In the genomic region with DNA sequence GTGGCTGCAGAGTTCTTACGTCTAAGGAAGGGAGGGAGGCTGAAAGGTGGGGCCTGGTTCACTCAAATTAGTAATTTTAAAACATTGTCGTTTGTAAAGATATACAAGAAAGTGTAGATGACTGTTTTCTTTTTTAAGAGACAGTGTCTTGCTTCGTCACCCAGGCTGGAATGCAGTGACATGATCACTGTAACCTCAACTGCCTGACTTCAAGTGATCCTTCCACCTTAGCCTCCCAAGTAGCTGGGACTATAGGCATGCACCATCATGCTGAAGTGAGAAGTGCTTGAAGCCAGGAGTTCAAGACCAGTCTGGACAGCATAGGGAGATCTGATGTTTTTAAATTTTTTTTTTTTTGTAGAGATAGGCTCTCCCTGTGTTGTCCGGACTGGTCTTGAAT, we compare ENCODE assay signal across 1 cellular context.
TF ChIP-seq lines count a peak whose summit lies in the region.

No MANE protein-coding gene starts in this region.

TF ChIP-seq in GM23338, 12 proteins besides CTCF, POLR2A, EP300 and RAD21 (continued from another document):
- TF ChIP-seq, protein P1, sequence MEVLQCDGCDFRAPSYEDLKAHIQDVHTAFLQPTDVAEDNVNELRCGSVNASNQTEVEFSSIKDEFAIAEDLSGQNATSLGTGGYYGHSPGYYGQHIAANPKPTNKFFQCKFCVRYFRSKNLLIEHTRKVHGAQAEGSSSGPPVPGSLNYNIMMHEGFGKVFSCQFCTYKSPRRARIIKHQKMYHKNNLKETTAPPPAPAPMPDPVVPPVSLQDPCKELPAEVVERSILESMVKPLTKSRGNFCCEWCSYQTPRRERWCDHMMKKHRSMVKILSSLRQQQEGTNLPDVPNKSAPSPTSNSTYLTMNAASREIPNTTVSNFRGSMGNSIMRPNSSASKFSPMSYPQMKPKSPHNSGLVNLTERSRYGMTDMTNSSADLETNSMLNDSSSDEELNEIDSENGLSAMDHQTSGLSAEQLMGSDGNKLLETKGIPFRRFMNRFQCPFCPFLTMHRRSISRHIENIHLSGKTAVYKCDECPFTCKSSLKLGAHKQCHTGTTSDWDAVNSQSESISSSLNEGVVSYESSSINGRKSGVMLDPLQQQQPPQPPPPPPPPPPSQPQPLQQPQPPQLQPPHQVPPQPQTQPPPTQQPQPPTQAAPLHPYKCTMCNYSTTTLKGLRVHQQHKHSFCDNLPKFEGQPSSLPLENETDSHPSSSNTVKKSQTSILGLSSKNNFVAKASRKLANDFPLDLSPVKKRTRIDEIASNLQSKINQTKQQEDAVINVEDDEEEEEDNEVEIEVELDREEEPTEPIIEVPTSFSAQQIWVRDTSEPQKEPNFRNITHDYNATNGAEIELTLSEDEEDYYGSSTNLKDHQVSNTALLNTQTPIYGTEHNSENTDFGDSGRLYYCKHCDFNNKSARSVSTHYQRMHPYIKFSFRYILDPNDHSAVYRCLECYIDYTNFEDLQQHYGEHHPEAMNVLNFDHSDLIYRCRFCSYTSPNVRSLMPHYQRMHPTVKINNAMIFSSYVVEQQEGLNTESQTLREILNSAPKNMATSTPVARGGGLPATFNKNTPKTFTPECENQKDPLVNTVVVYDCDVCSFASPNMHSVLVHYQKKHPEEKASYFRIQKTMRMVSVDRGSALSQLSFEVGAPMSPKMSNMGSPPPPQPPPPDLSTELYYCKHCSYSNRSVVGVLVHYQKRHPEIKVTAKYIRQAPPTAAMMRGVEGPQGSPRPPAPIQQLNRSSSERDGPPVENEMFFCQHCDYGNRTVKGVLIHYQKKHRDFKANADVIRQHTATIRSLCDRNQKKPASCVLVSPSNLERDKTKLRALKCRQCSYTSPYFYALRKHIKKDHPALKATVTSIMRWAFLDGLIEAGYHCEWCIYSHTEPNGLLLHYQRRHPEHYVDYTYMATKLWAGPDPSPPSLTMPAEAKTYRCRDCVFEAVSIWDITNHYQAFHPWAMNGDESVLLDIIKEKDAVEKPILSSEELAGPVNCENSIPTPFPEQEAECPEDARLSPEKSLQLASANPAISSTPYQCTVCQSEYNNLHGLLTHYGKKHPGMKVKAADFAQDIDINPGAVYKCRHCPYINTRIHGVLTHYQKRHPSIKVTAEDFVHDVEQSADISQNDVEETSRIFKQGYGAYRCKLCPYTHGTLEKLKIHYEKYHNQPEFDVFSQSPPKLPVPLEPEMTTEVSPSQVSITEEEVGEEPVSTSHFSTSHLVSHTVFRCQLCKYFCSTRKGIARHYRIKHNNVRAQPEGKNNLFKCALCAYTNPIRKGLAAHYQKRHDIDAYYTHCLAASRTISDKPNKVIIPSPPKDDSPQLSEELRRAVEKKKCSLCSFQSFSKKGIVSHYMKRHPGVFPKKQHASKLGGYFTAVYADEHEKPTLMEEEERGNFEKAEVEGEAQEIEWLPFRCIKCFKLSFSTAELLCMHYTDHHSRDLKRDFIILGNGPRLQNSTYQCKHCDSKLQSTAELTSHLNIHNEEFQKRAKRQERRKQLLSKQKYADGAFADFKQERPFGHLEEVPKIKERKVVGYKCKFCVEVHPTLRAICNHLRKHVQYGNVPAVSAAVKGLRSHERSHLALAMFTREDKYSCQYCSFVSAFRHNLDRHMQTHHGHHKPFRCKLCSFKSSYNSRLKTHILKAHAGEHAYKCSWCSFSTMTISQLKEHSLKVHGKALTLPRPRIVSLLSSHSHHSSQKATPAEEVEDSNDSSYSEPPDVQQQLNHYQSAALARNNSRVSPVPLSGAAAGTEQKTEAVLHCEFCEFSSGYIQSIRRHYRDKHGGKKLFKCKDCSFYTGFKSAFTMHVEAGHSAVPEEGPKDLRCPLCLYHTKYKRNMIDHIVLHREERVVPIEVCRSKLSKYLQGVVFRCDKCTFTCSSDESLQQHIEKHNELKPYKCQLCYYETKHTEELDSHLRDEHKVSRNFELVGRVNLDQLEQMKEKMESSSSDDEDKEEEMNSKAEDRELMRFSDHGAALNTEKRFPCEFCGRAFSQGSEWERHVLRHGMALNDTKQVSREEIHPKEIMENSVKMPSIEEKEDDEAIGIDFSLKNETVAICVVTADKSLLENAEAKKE (CRISPR knock-in tag; IDR thresholded peaks at IDR 0.05) = no peak
- TF ChIP-seq EZH2phosphoT487 (IDR thresholded peaks at IDR 0.05; ENCODE audit: unreplicated experiment) = no peak
- TF ChIP-seq, protein P2, sequence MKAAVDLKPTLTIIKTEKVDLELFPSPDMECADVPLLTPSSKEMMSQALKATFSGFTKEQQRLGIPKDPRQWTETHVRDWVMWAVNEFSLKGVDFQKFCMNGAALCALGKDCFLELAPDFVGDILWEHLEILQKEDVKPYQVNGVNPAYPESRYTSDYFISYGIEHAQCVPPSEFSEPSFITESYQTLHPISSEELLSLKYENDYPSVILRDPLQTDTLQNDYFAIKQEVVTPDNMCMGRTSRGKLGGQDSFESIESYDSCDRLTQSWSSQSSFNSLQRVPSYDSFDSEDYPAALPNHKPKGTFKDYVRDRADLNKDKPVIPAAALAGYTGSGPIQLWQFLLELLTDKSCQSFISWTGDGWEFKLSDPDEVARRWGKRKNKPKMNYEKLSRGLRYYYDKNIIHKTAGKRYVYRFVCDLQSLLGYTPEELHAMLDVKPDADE (IDR thresholded peaks at IDR 0.05) = no peak
TF ChIP-seq in GM23338: peak in this region for 0.
